13 cellular contexts compared by ENCODE assay signal in the genomic region with DNA sequence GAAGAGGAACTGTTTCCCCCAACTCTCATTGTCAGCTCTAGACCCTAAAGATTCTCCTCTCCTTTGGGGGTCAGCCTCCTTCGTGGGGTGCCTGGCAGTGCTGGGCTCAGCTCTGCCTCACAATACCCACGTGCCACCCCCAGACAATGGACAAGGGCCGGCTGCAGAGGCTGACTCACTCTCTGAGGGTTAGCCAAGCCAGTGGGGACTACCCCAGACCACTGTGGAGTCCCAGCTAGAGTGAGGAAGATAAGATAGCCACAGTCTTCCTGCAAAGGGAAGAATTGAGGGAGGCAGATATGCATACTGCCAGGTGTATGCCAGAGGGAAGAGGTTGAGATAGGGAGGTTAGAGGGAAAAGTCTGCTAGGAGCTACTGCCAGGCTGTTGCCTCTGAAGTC. TPM values are rescaled to one million over a fixed set of nuclear protein-coding genes. Genes with fewer than 3 reads are reported as not detected.
DNase-seq lines count a peak whose midpoint lies in the region; ATAC-seq, FAIRE-seq and TF ChIP-seq lines count a peak whose summit lies in the region.
"Had no signal": no experiment of that assay in that cellular context is flagged by ENCODE, and none has a peak within 500 bp of the region (broad histone marks: within the 10 kb centered on the region; RNA-seq: fewer than 3 reads in every experiment).

No MANE protein-coding gene starts in this region.

- intact Hi-C loops in adrenal gland (cut with DNase I) = loop anchor here in 1 of 2 donors (10.0 kb wide), 1 partner anchor 477 kb away; no protein-coding TSS in a partner anchor

- H3K27ac ChIP-seq in adrenal gland = peak overlapping the region in 4 of 5 donors; percentile 2 to 90 (median 68)

- WGBS in adrenal gland, 4 donors = 10 to 62% (median 26%) methylated on average over 3 of the region's 3 CpGs

- H3K4me3 ChIP-seq in adrenal gland (no peak overlapping the region), retinal pigment epithelial cell (ENCODE audit: low read length) (no peak overlapping the region)

- H3K36me3 ChIP-seq in adrenal gland (replicated peaks in 1 of 2) = no peaks in the 10 kb centered on the region

- H3K4me1 ChIP-seq in adrenal gland (replicated peaks in 1 of 2) = peaks cover 59 to 73% of the 10 kb centered on the region in 2 donors

- ATAC-seq in GM21786 (IDR thresholded peaks at IDR 0.05; ENCODE audit: unreplicated experiment) = peak; percentile 42

- FAIRE-seq in GM19239 (lab: Jason Lieb, UNC) = no peak

- no peaks in the 10 kb centered on the region for H3K9me3 ChIP-seq in adrenal gland (replicated peaks in 1 of 3)

- DNase-seq in adrenal gland = peak in 5 of 7 donors; percentile 69 to 78 (median 72)
- DNase-seq in globus pallidus (ENCODE audit: low spot score) = peak; percentile 96
- peak; percentile 38 for DNase-seq in retinal pigment epithelial cell (ENCODE audit: low read depth)
- DNase-seq in GM19239 (ENCODE audit: insufficient read length, low spot score) = no peak
- no peak for DNase-seq in DMS79 treated with DMSO at 0.1 percent for 48 hours (lab: John Stamatoyannopoulos, UW)
- DNase-seq in DMS153 treated with DMSO at 0.1 percent for 48 hours (lab: John Stamatoyannopoulos, UW; ENCODE audit: unreplicated experiment) = no peak
- DNase-seq in stimulated activated CD4-positive, alpha-beta T cell treated with anti-CD3 and anti-CD28 coated beads, Interleukin-4, amount 100 ng/mL, for 4 hours = no peak
- DNase-seq: activated naive CD4-positive, alpha-beta T cell; CD8-positive, alpha-beta memory T cell; effector memory CD4-positive, alpha-beta T cell; NCI-H526 treated with DMSO at 0.1 percent for 48 hours had no signal

- H3K27me3 ChIP-seq in adrenal gland = no peaks in the 10 kb centered on the region

- no peak for TF ChIP-seq POLR2A in adrenal gland (IDR thresholded peaks at IDR 0.05)

- TF ChIP-seq CTCF in adrenal gland (IDR thresholded peaks at IDR 0.05) (no peak), retinal pigment epithelial cell (conservative IDR thresholded peaks at IDR 0.05; ENCODE audit: low read depth, low read length) (no peak)

RNA-seq across cellular contexts. Expression of a gene that starts 13.5 kb away (rescaled TPM):
- total RNA-seq in adrenal gland = 10 to 100 TPM; 36.4 to 72.0 (median 43.7) TPM
- polyA plus RNA-seq in adrenal gland = 10 to 100 TPM; 11.4 to 43.1 (median 17.0) TPM

RNA-seq across cellular contexts. Expression of a gene that starts 39.7 kb away (rescaled TPM):
- total RNA-seq in adrenal gland = not detected
- under 1 TPM; 0.03 to 0.08 (median 0.04) TPM for polyA plus RNA-seq in adrenal gland
- total RNA-seq: SK-MEL-5 had no signal

Comparison
In these comparisons a context has a peak if more than half of its experiments do, and no peak if none do; other contexts are left out.
1. DNase-seq: peak in adrenal gland (5 of 7), globus pallidus (single experiment) and retinal pigment epithelial cell (single experiment); none in GM19239 (single experiment), DMS79 treated with DMSO at 0.1 percent for 48 hours (single experiment), DMS153 treated with DMSO at 0.1 percent for 48 hours (single experiment) and stimulated activated CD4-positive, alpha-beta T cell treated with anti-CD3 and anti-CD28 coated beads, Interleukin-4, amount 100 ng/mL, for 4 hours (0 of 2).